Comparison of ENCODE assay signal across 8 cellular contexts in the genomic region with DNA sequence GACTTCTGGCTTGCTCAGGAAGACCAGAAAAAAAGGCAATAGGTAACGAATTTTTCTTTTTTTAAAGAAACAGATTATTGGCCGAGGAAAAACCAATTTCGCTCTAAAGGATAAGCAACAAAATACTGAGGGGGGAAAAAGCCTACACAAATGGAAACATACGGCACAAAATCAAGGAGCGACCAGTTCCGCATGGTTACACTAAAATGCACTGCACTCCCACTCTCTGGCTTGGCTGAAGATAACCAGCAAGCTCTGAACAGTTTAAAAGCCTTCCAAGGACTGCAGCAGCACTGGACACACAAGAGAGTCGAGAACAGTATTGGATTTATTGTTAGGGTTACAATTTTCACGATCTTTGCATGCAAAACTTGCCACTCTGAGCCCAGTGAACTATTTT. TPM values are rescaled to one million over a fixed set of nuclear protein-coding genes. Genes with fewer than 3 reads are reported as not detected.
DNase-seq lines count a peak whose midpoint lies in the region; ATAC-seq and TF ChIP-seq lines count a peak whose summit lies in the region.

No MANE protein-coding gene starts in this region.

- POLR2A ChIA-PET in activated CD4-positive, alpha-beta T cell treated with anti-CD3 and anti-CD28 coated beads for 36 hours (lab: Charles Lee): no interaction called here
- POLR2A ChIA-PET in WTC11 (lab: Charles Lee): interaction anchor here (1.0 to 2.4 kb wide), 4 partner anchors 25 to 301 kb away, joined by 3 to 13 read pairs (median 10); a partner anchor contains a TSS
- POLR2A ChIA-PET in GM10248 (lab: Yijun Ruan, JAX): no interaction called here

- intact Hi-C loops in activated CD4-positive, alpha-beta T cell treated with anti-CD3 and anti-CD28 coated beads for 36 hours (cut with DNase I, micrococcal nuclease): loop anchor here in 1 of 2 experiments (2.0 kb wide), 1 partner anchor 172 kb away; no protein-coding TSS in a partner anchor
- intact Hi-C loops in spleen (cut with DNase I; ENCODE audit: low total_unique reads): no loop called here

- peaks cover 32% of the 10 kb centered on the region for H3K27me3 Mint-ChIP-seq in activated CD4-positive, alpha-beta T cell treated with anti-CD3 and anti-CD28 coated beads for 36 hours
- peaks cover 38% of the 10 kb centered on the region for H3K27me3 Mint-ChIP-seq in WTC11 (ENCODE audit: low read depth)

- H3K36me3 ChIP-seq in spleen: peaks cover 0 to 23% (median 4%) of the 10 kb centered on the region in 6 donors

- H3K4me1 ChIP-seq in spleen: peaks cover 6 to 23% (median 20%) of the 10 kb centered on the region in 6 donors

- H3K9me3 ChIP-seq in iPS-18c (ENCODE audit: control insufficient read depth, insufficient read depth, low read length) (no peaks in the 10 kb centered on the region), spleen (no peaks in the 10 kb centered on the region)

- no peak overlapping the region for H3K27ac Mint-ChIP-seq in activated CD4-positive, alpha-beta T cell treated with anti-CD3 and anti-CD28 coated beads for 36 hours
- no peak overlapping the region for H3K27ac Mint-ChIP-seq in WTC11

- H3K9me3 Mint-ChIP-seq in activated CD4-positive, alpha-beta T cell treated with anti-CD3 and anti-CD28 coated beads for 36 hours (ENCODE audit: low read depth): no peaks in the 10 kb centered on the region
- H3K9me3 Mint-ChIP-seq in WTC11: no peaks in the 10 kb centered on the region

- TF ChIP-seq POLR2A in spleen (IDR thresholded peaks at IDR 0.05): no peak

- no peak overlapping the region for H3K27ac ChIP-seq in spleen

- peaks cover 0 to 49% (median 19%) of the 10 kb centered on the region in 7 donors for H3K27me3 ChIP-seq in spleen (replicated peaks in 1 of 7)

- peak overlapping the region; percentile 47 for H3K4me3 Mint-ChIP-seq in activated CD4-positive, alpha-beta T cell treated with anti-CD3 and anti-CD28 coated beads for 36 hours
- H3K4me3 Mint-ChIP-seq in WTC11: peak overlapping the region; percentile 69

- no peak for TF ChIP-seq CTCF in WTC11 (IDR thresholded peaks at IDR 0.05)
- no peak for TF ChIP-seq CTCF in spleen (IDR thresholded peaks at IDR 0.05 in 8 of 11, conservative IDR thresholded peaks at IDR 0.05 in 3 of 11)
- no peak for TF ChIP-seq CTCF in GM10248 (IDR thresholded peaks at IDR 0.05; ENCODE audit: control extremely low read depth, extremely low read depth, low read depth, missing control alignments)

- peaks cover 4% of the 10 kb centered on the region for H3K4me1 Mint-ChIP-seq in activated CD4-positive, alpha-beta T cell treated with anti-CD3 and anti-CD28 coated beads for 36 hours
- H3K4me1 Mint-ChIP-seq in WTC11: peaks cover 34% of the 10 kb centered on the region

- CTCF ChIA-PET in activated CD4-positive, alpha-beta T cell treated with anti-CD3 and anti-CD28 coated beads for 36 hours (lab: Charles Lee): interaction anchor here (1.0 to 1.8 kb wide), 7 partner anchors 9 to 241 kb away, joined by 3 to 6 read pairs (median 5); a partner anchor contains a TSS
- CTCF ChIA-PET in WTC11 (lab: Charles Lee): interaction anchor here (0.6 to 3.8 kb wide), 54 partner anchors 9 to 438 kb away, joined by 3 to 70 read pairs (median 5); a partner anchor contains a TSS
- CTCF ChIA-PET in GM10248 (lab: Yijun Ruan, JAX): interaction anchor here (0.7 to 1.9 kb wide), 7 partner anchors 8 to 50 kb away, joined by 3 to 8 read pairs (median 3); no protein-coding TSS in a partner anchor

- 52 to 66% (median 64%) methylated on average over 8 of the region's 8 CpGs for WGBS in spleen, 5 donors

- H3K36me3 Mint-ChIP-seq in activated CD4-positive, alpha-beta T cell treated with anti-CD3 and anti-CD28 coated beads for 36 hours (ENCODE audit: low read depth): no peaks in the 10 kb centered on the region
- H3K36me3 Mint-ChIP-seq in WTC11: no peaks in the 10 kb centered on the region

- H3K4me3 ChIP-seq in iPS-18c (ENCODE audit: insufficient read depth, low read depth, low read length) (peak overlapping the region; percentile 84), spleen (peak overlapping the region in 5 of 8 donors; percentile 78 to 96 (median 91))

- no peak for DNase-seq in activated CD4-positive, alpha-beta T cell treated with anti-CD3 and anti-CD28 coated beads for 36 hours
- DNase-seq in activated CD4-positive, alpha-beta T cell treated with anti-CD3 and anti-CD28 coated beads for 1 hour: no peak
- DNase-seq in WTC11 (ENCODE audit: low spot score) (no peak), spleen (no peak), GM10248 (ENCODE audit: extremely low spot score) (no peak), hippocampal formation (lab: John Stamatoyannopoulos, UW) (no peak), NCI-H2029 (lab: John Stamatoyannopoulos, UW) (no peak)

- no peak for ATAC-seq in activated CD4-positive, alpha-beta T cell treated with anti-CD3 and anti-CD28 coated beads for 36 hours
- no peak for ATAC-seq in WTC11

TF ChIP-seq in WTC11, 78 proteins besides CTCF, POLR2A, EP300 and RAD21 (continues in another document):
- no peak for TF ChIP-seq JUN (CRISPR knock-in tag; IDR thresholded peaks at IDR 0.05)
- TF ChIP-seq OVOL2 (CRISPR knock-in tag; IDR thresholded peaks at IDR 0.05; ENCODE audit: borderline replicate concordance): no peak
- TF ChIP-seq SP1 (CRISPR knock-in tag; conservative IDR thresholded peaks at IDR 0.05): no peak
- TF ChIP-seq, protein P1, sequence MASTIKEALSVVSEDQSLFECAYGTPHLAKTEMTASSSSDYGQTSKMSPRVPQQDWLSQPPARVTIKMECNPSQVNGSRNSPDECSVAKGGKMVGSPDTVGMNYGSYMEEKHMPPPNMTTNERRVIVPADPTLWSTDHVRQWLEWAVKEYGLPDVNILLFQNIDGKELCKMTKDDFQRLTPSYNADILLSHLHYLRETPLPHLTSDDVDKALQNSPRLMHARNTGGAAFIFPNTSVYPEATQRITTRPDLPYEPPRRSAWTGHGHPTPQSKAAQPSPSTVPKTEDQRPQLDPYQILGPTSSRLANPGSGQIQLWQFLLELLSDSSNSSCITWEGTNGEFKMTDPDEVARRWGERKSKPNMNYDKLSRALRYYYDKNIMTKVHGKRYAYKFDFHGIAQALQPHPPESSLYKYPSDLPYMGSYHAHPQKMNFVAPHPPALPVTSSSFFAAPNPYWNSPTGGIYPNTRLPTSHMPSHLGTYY (CRISPR knock-in tag; IDR thresholded peaks at IDR 0.05): no peak
- TF ChIP-seq PRRX2 (CRISPR knock-in tag; IDR thresholded peaks at IDR 0.05): no peak
- TF ChIP-seq KAT7 (CRISPR knock-in tag; IDR thresholded peaks at IDR 0.05; ENCODE audit: borderline replicate concordance): no peak
- TF ChIP-seq TEAD4 (CRISPR knock-in tag; IDR thresholded peaks at IDR 0.05): no peak
- no peak for TF ChIP-seq CREB1 (CRISPR knock-in tag; IDR thresholded peaks at IDR 0.05)
- TF ChIP-seq HMGA2 (CRISPR knock-in tag; IDR thresholded peaks at IDR 0.05): no peak
- TF ChIP-seq, protein P2, sequence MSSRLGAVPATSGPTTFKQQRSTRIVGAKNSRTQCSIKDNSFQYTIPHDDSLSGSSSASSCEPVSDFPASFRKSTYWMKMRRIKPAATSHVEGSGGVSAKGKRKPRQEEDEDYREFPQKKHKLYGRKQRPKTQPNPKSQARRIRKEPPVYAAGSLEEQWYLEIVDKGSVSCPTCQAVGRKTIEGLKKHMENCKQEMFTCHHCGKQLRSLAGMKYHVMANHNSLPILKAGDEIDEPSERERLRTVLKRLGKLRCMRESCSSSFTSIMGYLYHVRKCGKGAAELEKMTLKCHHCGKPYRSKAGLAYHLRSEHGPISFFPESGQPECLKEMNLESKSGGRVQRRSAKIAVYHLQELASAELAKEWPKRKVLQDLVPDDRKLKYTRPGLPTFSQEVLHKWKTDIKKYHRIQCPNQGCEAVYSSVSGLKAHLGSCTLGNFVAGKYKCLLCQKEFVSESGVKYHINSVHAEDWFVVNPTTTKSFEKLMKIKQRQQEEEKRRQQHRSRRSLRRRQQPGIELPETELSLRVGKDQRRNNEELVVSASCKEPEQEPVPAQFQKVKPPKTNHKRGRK (CRISPR knock-in tag; IDR thresholded peaks at IDR 0.05; ENCODE audit: borderline replicate concordance): no peak
- no peak for TF ChIP-seq TP53 (CRISPR knock-in tag; IDR thresholded peaks at IDR 0.05)
- TF ChIP-seq, protein P3, sequence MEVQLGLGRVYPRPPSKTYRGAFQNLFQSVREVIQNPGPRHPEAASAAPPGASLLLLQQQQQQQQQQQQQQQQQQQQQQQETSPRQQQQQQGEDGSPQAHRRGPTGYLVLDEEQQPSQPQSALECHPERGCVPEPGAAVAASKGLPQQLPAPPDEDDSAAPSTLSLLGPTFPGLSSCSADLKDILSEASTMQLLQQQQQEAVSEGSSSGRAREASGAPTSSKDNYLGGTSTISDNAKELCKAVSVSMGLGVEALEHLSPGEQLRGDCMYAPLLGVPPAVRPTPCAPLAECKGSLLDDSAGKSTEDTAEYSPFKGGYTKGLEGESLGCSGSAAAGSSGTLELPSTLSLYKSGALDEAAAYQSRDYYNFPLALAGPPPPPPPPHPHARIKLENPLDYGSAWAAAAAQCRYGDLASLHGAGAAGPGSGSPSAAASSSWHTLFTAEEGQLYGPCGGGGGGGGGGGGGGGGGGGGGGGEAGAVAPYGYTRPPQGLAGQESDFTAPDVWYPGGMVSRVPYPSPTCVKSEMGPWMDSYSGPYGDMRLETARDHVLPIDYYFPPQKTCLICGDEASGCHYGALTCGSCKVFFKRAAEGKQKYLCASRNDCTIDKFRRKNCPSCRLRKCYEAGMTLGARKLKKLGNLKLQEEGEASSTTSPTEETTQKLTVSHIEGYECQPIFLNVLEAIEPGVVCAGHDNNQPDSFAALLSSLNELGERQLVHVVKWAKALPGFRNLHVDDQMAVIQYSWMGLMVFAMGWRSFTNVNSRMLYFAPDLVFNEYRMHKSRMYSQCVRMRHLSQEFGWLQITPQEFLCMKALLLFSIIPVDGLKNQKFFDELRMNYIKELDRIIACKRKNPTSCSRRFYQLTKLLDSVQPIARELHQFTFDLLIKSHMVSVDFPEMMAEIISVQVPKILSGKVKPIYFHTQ (CRISPR knock-in tag; IDR thresholded peaks at IDR 0.05): no peak
- TF ChIP-seq RELA (CRISPR knock-in tag; IDR thresholded peaks at IDR 0.05; ENCODE audit: borderline replicate concordance): no peak
- no peak for TF ChIP-seq NR3C1 (CRISPR knock-in tag; conservative IDR thresholded peaks at IDR 0.05; ENCODE audit: low read depth)
- TF ChIP-seq, protein P4, sequence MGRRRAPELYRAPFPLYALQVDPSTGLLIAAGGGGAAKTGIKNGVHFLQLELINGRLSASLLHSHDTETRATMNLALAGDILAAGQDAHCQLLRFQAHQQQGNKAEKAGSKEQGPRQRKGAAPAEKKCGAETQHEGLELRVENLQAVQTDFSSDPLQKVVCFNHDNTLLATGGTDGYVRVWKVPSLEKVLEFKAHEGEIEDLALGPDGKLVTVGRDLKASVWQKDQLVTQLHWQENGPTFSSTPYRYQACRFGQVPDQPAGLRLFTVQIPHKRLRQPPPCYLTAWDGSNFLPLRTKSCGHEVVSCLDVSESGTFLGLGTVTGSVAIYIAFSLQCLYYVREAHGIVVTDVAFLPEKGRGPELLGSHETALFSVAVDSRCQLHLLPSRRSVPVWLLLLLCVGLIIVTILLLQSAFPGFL (CRISPR knock-in tag; IDR thresholded peaks at IDR 0.05; ENCODE audit: borderline replicate concordance): no peak

RNA-seq across cellular contexts. Expression of a gene that starts 0.9 kb away (rescaled TPM):
- total RNA-seq in activated CD4-positive, alpha-beta T cell treated with anti-CD3 and anti-CD28 coated beads for 36 hours: 1 to 10 TPM; 2.1 to 3.1 TPM
- 56.6 to 60.5 TPM (median 59.1 TPM) in 3 replicates for total RNA-seq in WTC11 (2021)
- 1 to 10 TPM; 1.3 to 4.9 (median 3.3) TPM for total RNA-seq in spleen
- 1 to 10 TPM in 1 of 3 donors, under 1 TPM in 2; 0.67 to 1.4 (median 0.74) TPM for polyA plus RNA-seq in spleen
